In the genomic region with DNA sequence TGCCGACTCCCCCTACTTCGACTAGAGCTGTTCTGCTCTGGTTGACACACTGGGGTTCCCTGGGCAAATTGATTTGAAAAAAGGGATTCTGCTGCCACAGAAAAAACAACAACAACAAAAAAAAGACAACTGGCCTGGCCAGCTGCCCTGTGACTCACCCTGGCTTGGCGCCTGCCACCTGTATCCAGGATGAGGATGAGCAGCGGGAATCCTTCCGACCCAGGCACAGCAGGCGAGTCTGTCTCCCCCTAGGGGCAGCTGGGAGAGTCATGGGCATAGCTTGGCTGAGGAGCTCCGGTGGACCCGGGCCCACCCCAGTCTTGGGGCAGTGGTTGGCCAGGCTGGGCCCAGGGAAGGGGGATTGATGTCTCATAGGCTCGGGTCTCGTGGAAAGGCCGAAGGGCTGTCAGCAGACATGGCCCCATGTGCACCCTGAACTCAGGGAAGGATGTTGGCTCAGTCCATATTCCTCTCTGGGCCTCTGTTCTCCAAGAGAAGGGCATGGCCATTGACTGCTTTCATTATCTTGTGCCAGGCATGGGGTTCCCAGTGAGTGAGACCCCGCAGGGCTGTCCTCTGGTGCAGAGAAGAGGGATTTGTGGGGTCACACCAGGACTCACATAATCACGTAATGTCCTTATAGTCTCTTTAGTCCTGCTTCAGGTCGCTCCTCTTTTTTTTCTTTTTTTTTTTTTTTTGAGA, we compare ENCODE assay signal across 8 cellular contexts. TPM values are rescaled to one million over a fixed set of nuclear protein-coding genes. Genes with fewer than 3 reads are reported as not detected.
DNase-seq lines count a peak whose midpoint lies in the region; ATAC-seq and TF ChIP-seq lines count a peak whose summit lies in the region.

No MANE protein-coding gene starts in this region.

- POLR2A ChIA-PET in MCF 10A (lab: Yijun Ruan, JAX): interaction anchor here (0.6 to 2.4 kb wide), 6 partner anchors 10 to 106 kb away, joined by 3 to 11 read pairs (median 4); a partner anchor contains a TSS

- CTCF ChIA-PET in MCF 10A (lab: Yijun Ruan, JAX): interaction anchor here (0.6 to 2.0 kb wide), 19 partner anchors 9 to 424 kb away, joined by 3 to 13 read pairs (median 3); a partner anchor contains a TSS

- H3K36me3 ChIP-seq in SJCRH30: no peaks in the 10 kb centered on the region

- H3K9me3 Mint-ChIP-seq in MCF 10A (ENCODE audit: unreplicated experiment): no peaks in the 10 kb centered on the region

- peaks cover 26% of the 10 kb centered on the region for H3K4me1 ChIP-seq in SJCRH30

- intact Hi-C loops in MCF 10A (cut with micrococcal nuclease): loop anchor here (1.0 to 5.0 kb wide), 3 partner anchors 33 to 356 kb away; a partner anchor contains a TSS

- H3K27ac ChIP-seq in SJCRH30: no peak overlapping the region

- no TSS peak for BruUV-seq in MCF 10A (replicated peaks; lab: Mats Ljungman, UMichigan)

- DNase-seq in DMS 273 (lab: John Stamatoyannopoulos, UW; ENCODE audit: unreplicated experiment) (peak; percentile 80), HT-29 (ENCODE audit: low spot score) (peak; percentile 65), SJCRH30 (peak; percentile 78 to 80), MCF 10A (ENCODE audit: unreplicated experiment) (peak; percentile 89), iris pigment epithelial cell (ENCODE audit: low read depth) (peak; percentile 56), GDM1 (lab: John Stamatoyannopoulos, UW) (no peak)
- DNase-seq in stimulated activated CD4-positive, alpha-beta T cell treated with anti-CD3 and anti-CD28 coated beads, Interleukin-4, amount 100 ng/mL, for 4 hours: peak; percentile 17 to 24

- H3K4me3 ChIP-seq in SJCRH30: no peak overlapping the region

- H3K4me3 Mint-ChIP-seq in MCF 10A (ENCODE audit: unreplicated experiment): no peak overlapping the region

- H3K27me3 ChIP-seq in SJCRH30: no peaks in the 10 kb centered on the region

- peaks cover 6% of the 10 kb centered on the region for H3K4me1 Mint-ChIP-seq in MCF 10A (ENCODE audit: insufficient read depth, unreplicated experiment)

- H3K27me3 Mint-ChIP-seq in MCF 10A (ENCODE audit: insufficient read depth, unreplicated experiment): no peaks in the 10 kb centered on the region

- ATAC-seq in HG02938 (IDR thresholded peaks at IDR 0.05; ENCODE audit: unreplicated experiment): no peak

- H3K36me3 Mint-ChIP-seq in MCF 10A (ENCODE audit: insufficient read depth, unreplicated experiment): no peaks in the 10 kb centered on the region

- no peaks in the 10 kb centered on the region for H3K9me3 ChIP-seq in SJCRH30 (replicated peaks)

- H3K27ac Mint-ChIP-seq in MCF 10A (ENCODE audit: low read depth, unreplicated experiment): no peak overlapping the region

- TF ChIP-seq CTCF in MCF 10A (IDR thresholded peaks at IDR 0.05; ENCODE audit: unreplicated experiment): peak; percentile 91

RNA-seq across cellular contexts. Expression of a gene that starts 10.4 kb away (rescaled TPM):
- 101 and 110 TPM in 2 replicates for total RNA-seq in HT-29 (2014; rRNA removed; shearing (Covaris generic))
- 67.3 TPM in 2 replicates for total RNA-seq in SJCRH30 (2014; rRNA removed; shearing (Covaris generic))
- total RNA-seq in MCF 10A (2022): 51.9 and 66.8 TPM in 2 replicates

RNA-seq across cellular contexts. Expression of a gene that starts 27.7 kb away (rescaled TPM):
- 11.3 and 14.4 TPM in 2 replicates for total RNA-seq in HT-29 (2014; rRNA removed; shearing (Covaris generic))
- total RNA-seq in SJCRH30 (2014; rRNA removed; shearing (Covaris generic)): 4.3 and 4.7 TPM in 2 replicates
- total RNA-seq in MCF 10A (2022): 18.3 and 30.3 TPM in 2 replicates
